In genomic region chr6:145214570-145214969, GRCh38 we compare ENCODE assay signal across 8 cellular contexts.
DNase-seq lines count a peak whose midpoint lies in the region; ATAC-seq and TF ChIP-seq lines count a peak whose summit lies in the region.

No MANE protein-coding gene starts in this region.

- H3K4me1 Mint-ChIP-seq in WTC11: no peaks in the 10 kb centered on the region

- no peaks in the 10 kb centered on the region for H3K27me3 ChIP-seq in upper lobe of left lung

- no peaks in the 10 kb centered on the region for H3K9me3 ChIP-seq in upper lobe of left lung

- POLR2A ChIA-PET in WTC11 (lab: Charles Lee): no interaction called here

- no peak for ATAC-seq in WTC11
- ATAC-seq in left lobe of liver: peak; percentile 67
- ATAC-seq in upper lobe of left lung (ENCODE audit: low FRiP score in 2 of 2): no peak
- no peak for ATAC-seq in HG03520 (IDR thresholded peaks at IDR 0.05; ENCODE audit: unreplicated experiment)

- WGBS in upper lobe of left lung, 2 donors: 3 to 7% methylated on average over 2 of the region's 2 CpGs

- DNase-seq in DMS53 (lab: John Stamatoyannopoulos, UW): peak; percentile 65
- DNase-seq in Jurkat, Clone E6-1 (ENCODE audit: low read depth, low spot score): peak; percentile 22
- DNase-seq in WTC11 (ENCODE audit: low spot score): no peak
- no peak for DNase-seq in left lobe of liver (ENCODE audit: low spot score)
- DNase-seq in NCI-H526 treated with DMSO at 0.1 percent for 48 hours (lab: John Stamatoyannopoulos, UW): no peak
- no peak for DNase-seq in epidermal melanocyte (ENCODE audit: insufficient read length, low spot score)
- no peak for DNase-seq in upper lobe of left lung

- H3K27me3 Mint-ChIP-seq in WTC11 (ENCODE audit: low read depth): no peaks in the 10 kb centered on the region; the same call in 1 of the 2 replicates

- no peak overlapping the region for H3K4me3 ChIP-seq in Jurkat, Clone E6-1 (ENCODE audit: low read length)
- no peak overlapping the region for H3K4me3 ChIP-seq in upper lobe of left lung

- no peak overlapping the region for H3K27ac Mint-ChIP-seq in WTC11

- no peak overlapping the region for H3K27ac ChIP-seq in upper lobe of left lung

- no peaks in the 10 kb centered on the region for H3K36me3 ChIP-seq in upper lobe of left lung

- no peak overlapping the region for H3K4me3 Mint-ChIP-seq in WTC11

- CTCF ChIA-PET in WTC11 (lab: Charles Lee): no interaction called here

- H3K36me3 Mint-ChIP-seq in WTC11: no peaks in the 10 kb centered on the region

- no peaks in the 10 kb centered on the region for H3K9me3 Mint-ChIP-seq in WTC11

- TF ChIP-seq EP300 in upper lobe of left lung (IDR thresholded peaks at IDR 0.05): no peak

- peak; percentile 53 for TF ChIP-seq CTCF in WTC11 (IDR thresholded peaks at IDR 0.05)
- peak in 3 of 6 experiments; percentile 14 to 26 (median 21) for TF ChIP-seq CTCF in upper lobe of left lung (IDR thresholded peaks at IDR 0.05)

- H3K4me1 ChIP-seq in upper lobe of left lung: no peaks in the 10 kb centered on the region

- TF ChIP-seq POLR2A in upper lobe of left lung (IDR thresholded peaks at IDR 0.05): no peak

TF ChIP-seq in WTC11, 78 proteins besides CTCF, POLR2A, EP300 and RAD21:
- TF ChIP-seq IRF1 (CRISPR knock-in tag; IDR thresholded peaks at IDR 0.05) (no peak), ZNF317 (CRISPR knock-in tag; IDR thresholded peaks at IDR 0.05; ENCODE audit: borderline replicate concordance, low read depth) (no peak), SMAD4 (CRISPR knock-in tag; IDR thresholded peaks at IDR 0.05) (no peak), ATF1 (CRISPR knock-in tag; IDR thresholded peaks at IDR 0.05) (no peak), ATF2 (CRISPR knock-in tag; IDR thresholded peaks at IDR 0.05; ENCODE audit: borderline replicate concordance, low read depth) (no peak), ZNF671 (CRISPR knock-in tag; IDR thresholded peaks at IDR 0.05) (no peak), IRF2 (CRISPR knock-in tag; IDR thresholded peaks at IDR 0.05; ENCODE audit: borderline replicate concordance, low read depth) (no peak), GTF2I (CRISPR knock-in tag; conservative IDR thresholded peaks at IDR 0.05) (no peak), NFYB (CRISPR knock-in tag; conservative IDR thresholded peaks at IDR 0.05; ENCODE audit: low read depth) (no peak), JUN (CRISPR knock-in tag; IDR thresholded peaks at IDR 0.05) (no peak), ZNF219 (CRISPR knock-in tag; IDR thresholded peaks at IDR 0.05; ENCODE audit: borderline replicate concordance) (no peak), ZNF281 (CRISPR knock-in tag; IDR thresholded peaks at IDR 0.05) (no peak), PRDM15 (CRISPR knock-in tag; IDR thresholded peaks at IDR 0.05) (no peak), NR2C2 (CRISPR knock-in tag; IDR thresholded peaks at IDR 0.05) (no peak), ZNF416 (CRISPR knock-in tag; IDR thresholded peaks at IDR 0.05) (no peak), ZNF396 (CRISPR knock-in tag; IDR thresholded peaks at IDR 0.05; ENCODE audit: borderline replicate concordance) (no peak), JAZF1 (CRISPR knock-in tag; IDR thresholded peaks at IDR 0.05) (no peak), KAT7 (CRISPR knock-in tag; IDR thresholded peaks at IDR 0.05; ENCODE audit: borderline replicate concordance) (no peak), HMGA2 (CRISPR knock-in tag; IDR thresholded peaks at IDR 0.05) (no peak)
TF ChIP-seq in WTC11: peak in this region for 0.

Comparison
In these comparisons a context has a peak if more than half of its experiments do, and no peak if none do; other contexts are left out.
1. DNase-seq: peak in DMS53 (single experiment) and Jurkat, Clone E6-1 (single experiment); none in WTC11 (single experiment), left lobe of liver (single experiment), NCI-H526 treated with DMSO at 0.1 percent for 48 hours (single experiment), epidermal melanocyte (single experiment) and upper lobe of left lung (0 of 2).